Comparison of ENCODE assay signal across 8 cellular contexts in the genomic region with DNA sequence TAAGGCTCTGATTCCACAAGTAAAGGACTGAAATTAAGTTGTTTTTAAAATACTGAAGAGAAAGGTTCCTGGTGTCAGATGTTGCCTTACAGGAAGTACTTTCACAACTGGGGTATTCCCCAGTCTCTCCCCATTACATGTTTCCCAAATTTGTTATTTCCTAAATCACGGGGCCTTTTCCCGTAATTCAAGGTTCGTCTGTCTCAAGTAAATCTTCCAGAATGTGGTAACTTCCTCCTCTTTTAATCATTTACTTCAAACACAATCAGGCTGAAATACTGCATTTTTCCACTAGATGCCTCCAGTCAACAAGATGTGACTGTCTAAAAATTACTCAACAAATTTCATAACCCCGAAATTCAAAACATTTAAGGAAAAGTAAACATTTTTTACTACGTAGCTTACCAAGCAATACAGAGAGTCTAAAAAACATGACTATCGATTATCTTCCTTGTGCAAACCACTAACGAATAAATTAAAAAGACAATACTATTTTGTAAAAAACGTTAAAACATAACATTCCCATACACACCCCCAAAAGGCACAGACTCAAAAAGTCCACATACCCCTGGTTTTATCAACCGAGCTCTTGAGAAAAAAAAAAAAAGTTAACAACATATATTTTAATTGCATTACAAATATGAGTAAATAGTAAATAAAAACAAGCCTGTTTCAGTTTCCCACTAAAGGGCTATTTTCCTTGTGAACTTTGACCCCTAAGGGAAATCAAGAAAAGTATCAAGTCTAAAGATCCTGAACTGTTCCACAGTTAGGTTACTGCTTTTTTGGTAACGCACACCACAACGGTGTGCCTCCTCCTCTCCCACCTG. TPM values are rescaled to one million over a fixed set of nuclear protein-coding genes. Genes with fewer than 3 reads are reported as not detected.
A peak's percentile ranks its signal among the peaks of the same experiment; 100 is the strongest.
DNase-seq lines count a peak whose midpoint lies in the region; ATAC-seq, FAIRE-seq and TF ChIP-seq lines count a peak whose summit lies in the region.

No MANE protein-coding gene starts in this region.

- H3K4me2 ChIP-seq in keratinocyte (ENCODE audit: control insufficient read depth, extremely low read depth, insufficient read depth, low read depth, low read length): peak overlapping the region; percentile 94

- WGBS in spleen, 5 donors: 10 to 20% (median 12%) methylated on average over 11 of the region's 11 CpGs

- intact Hi-C loops in spleen (cut with DNase I; ENCODE audit: low total_unique reads): loop anchor here (5.0 kb wide), 1 partner anchor 36 kb away; the partner anchor contains the start of gene WTAP

- TF ChIP-seq CTCF in keratinocyte (optimal IDR thresholded peaks at IDR 0.05 in 1 of 3, IDR thresholded peaks at IDR 0.05 in 1 of 3, conservative IDR thresholded peaks at IDR 0.05 in 1 of 3; ENCODE audit: extremely low read depth in 1 of 3, insufficient read depth in 2 of 3, low read length in 3 of 3): peak in 2 of 3 experiments; percentile 57 to 84
- peak; percentile 58 to 98 (median 80) for TF ChIP-seq CTCF in spleen (IDR thresholded peaks at IDR 0.05 in 8 of 11, conservative IDR thresholded peaks at IDR 0.05 in 3 of 11)

- H3K27me3 ChIP-seq in H7 (ENCODE audit: control insufficient read depth, insufficient read depth, low read length) (no peaks in the 10 kb centered on the region), keratinocyte (ENCODE audit: control insufficient read depth, extremely low read depth, insufficient read depth, low read length) (no peaks in the 10 kb centered on the region), spleen (replicated peaks in 1 of 7) (no peaks in the 10 kb centered on the region)

- H3K4me1 ChIP-seq in keratinocyte (ENCODE audit: control insufficient read depth, extremely low read depth, insufficient read depth, low read length) (peaks cover 27% of the 10 kb centered on the region), spleen (peaks cover 39 to 86% (median 62%) of the 10 kb centered on the region in 6 donors)

- ATAC-seq in HG02678 (IDR thresholded peaks at IDR 0.05; ENCODE audit: unreplicated experiment): no peak
- ATAC-seq in HG03520 (IDR thresholded peaks at IDR 0.05; ENCODE audit: unreplicated experiment): no peak

- FAIRE-seq in keratinocyte (lab: Jason Lieb, UNC): peak; percentile 49

- no peaks in the 10 kb centered on the region for H4K20me1 ChIP-seq in keratinocyte (ENCODE audit: control insufficient read depth, extremely low read depth, insufficient read depth, low read length)

- H3K36me3 ChIP-seq in H7 (replicated peaks; ENCODE audit: control insufficient read depth, insufficient read depth, low read length): peaks cover 2% of the 10 kb centered on the region
- peaks cover 1 to 12% of the 10 kb centered on the region in 2 experiments for H3K36me3 ChIP-seq in keratinocyte (ENCODE audit: control insufficient read depth in 2 of 2, extremely low read depth in 1 of 2, insufficient read depth in 2 of 2, low read length in 2 of 2)
- peaks cover 0 to 50% (median 23%) of the 10 kb centered on the region in 6 donors for H3K36me3 ChIP-seq in spleen

- peaks cover 20% of the 10 kb centered on the region for H3K79me2 ChIP-seq in keratinocyte (ENCODE audit: control insufficient read depth, insufficient read depth, low read length)

- H3K9me3 ChIP-seq in keratinocyte (ENCODE audit: control insufficient read depth, low read depth, low read length): no peaks in the 10 kb centered on the region
- H3K9me3 ChIP-seq in spleen: no peaks in the 10 kb centered on the region

- in situ Hi-C loops in Caki2 (cut with HindIII; ENCODE audit: low pct_unique_long_range_greater_than_20kb, low sequenced_read_pairs): no loop called here

- peak overlapping the region; percentile 77 for H3K9ac ChIP-seq in keratinocyte (ENCODE audit: control insufficient read depth, extremely low read depth, insufficient read depth, low read length)

- dilution Hi-C loops in keratinocyte (cut with MboI; ENCODE audit: extremely low pct_ligation_motif_present, low sequenced_read_pairs): no loop called here

- peak overlapping the region; percentile 72 for H2AFZ ChIP-seq in keratinocyte (ENCODE audit: control insufficient read depth, low read length)

- H3K27ac ChIP-seq in keratinocyte (ENCODE audit: control insufficient read depth, insufficient read depth, low read length) (peak overlapping the region; percentile 85), spleen (peak overlapping the region; percentile 92 to 98 (median 97))

- DNase-seq in Caki2 (ENCODE audit: low read depth) (peak; percentile 68), H7 (peak; percentile 22), NOMO-1 treated with DMSO at 0.1 percent for 48 hours (lab: John Stamatoyannopoulos, UW; ENCODE audit: unreplicated experiment) (peak; percentile 85), brain pericyte (ENCODE audit: low read depth, low spot score) (peak; percentile 50), keratinocyte (ENCODE audit: low read depth, low spot score) (no peak), spleen (no peak)

- no peaks in the 10 kb centered on the region for H3K9me1 ChIP-seq in keratinocyte (ENCODE audit: control insufficient read depth, extremely low read depth, insufficient read depth, low read length)

- no peak for TF ChIP-seq POLR2A in spleen (IDR thresholded peaks at IDR 0.05)

- H3K4me3 ChIP-seq in H7 (ENCODE audit: insufficient read depth, low read depth, low read length) (no peak overlapping the region; the same call in 1 of the 2 replicates), keratinocyte (ENCODE audit: control insufficient read depth in 2 of 3, extremely low read depth in 1 of 3, insufficient read depth in 2 of 3, low read depth in 1 of 3, low read length in 3 of 3) (peak overlapping the region in 2 of 3 experiments; percentile 82 to 84), spleen (peak overlapping the region; percentile 88 to 96 (median 94))

RNA-seq across cellular contexts. Expression of gene SOD2, which starts 1.7 kb away (rescaled TPM):
- 30.8 and 32.6 TPM in 2 replicates for total RNA-seq in Caki2 (2014; rRNA removed; shearing (Covaris generic); ENCODE audit: low replicate concordance)
- total RNA-seq in H7 (2014; rRNA removed; shearing (Covaris generic)): 90.8 and 114 TPM in 2 replicates
- polyA plus RNA-seq in keratinocyte (28.6 to 48.7 TPM (median 41.9 TPM) in 3 replicates), spleen (100 to 1,000 TPM in 1 of 3 donors, 10 to 100 TPM in 2; 60.3 to 169 (median 83.2) TPM)
- 28.8 TPM for polyA plus RNA-seq in keratinocyte (2011; ENCODE audit: low read depth)
- polyA plus RNA-seq in keratinocyte (2011; cell fraction: cytosol; rRNA removed): 40.0 and 41.6 TPM in 2 replicates
- 28.3 and 32.3 TPM in 2 replicates for polyA plus RNA-seq in keratinocyte (2011; cell fraction: nucleus; rRNA removed)
- polyA plus RNA-seq in keratinocyte (2012; ENCODE audit: low replicate concordance): 49.0 and 58.5 TPM in 2 replicates
- polyA minus RNA-seq in keratinocyte: 67.0 to 69.1 TPM (median 67.7 TPM) in 3 replicates
- polyA minus RNA-seq in keratinocyte (2011; cell fraction: cytosol; rRNA and poly(A)+ RNA removed): 61.0 TPM
- polyA minus RNA-seq in keratinocyte (2011; cell fraction: nucleus; rRNA and poly(A)+ RNA removed): 15.2 and 31.3 TPM in 2 replicates
- total RNA-seq in spleen: 100 to 1,000 TPM; 163 to 463 (median 267) TPM

RNA-seq across cellular contexts. Expression of gene WTAP, which starts 36.0 kb away (rescaled TPM):
- total RNA-seq in Caki2 (2014; rRNA removed; shearing (Covaris generic); ENCODE audit: low replicate concordance): 55.5 and 61.5 TPM in 2 replicates
- total RNA-seq in H7 (2014; rRNA removed; shearing (Covaris generic)): 58.1 and 63.1 TPM in 2 replicates
- polyA plus RNA-seq in keratinocyte: 20.6 to 40.2 TPM (median 35.3 TPM) in 3 replicates
- 99.5 TPM for polyA plus RNA-seq in keratinocyte (2011; ENCODE audit: low read depth)
- 22.1 and 36.7 TPM in 2 replicates for polyA plus RNA-seq in keratinocyte (2011; cell fraction: cytosol; rRNA removed)
- polyA plus RNA-seq in keratinocyte (2011; cell fraction: nucleus; rRNA removed): 24.4 and 27.6 TPM in 2 replicates
- 58.7 and 61.5 TPM in 2 replicates for polyA plus RNA-seq in keratinocyte (2012; ENCODE audit: low replicate concordance)
- polyA minus RNA-seq in keratinocyte: 11.5 to 59.4 TPM (median 28.5 TPM) in 3 replicates
- polyA minus RNA-seq in keratinocyte (2011; cell fraction: cytosol; rRNA and poly(A)+ RNA removed): 11.7 TPM
- 14.8 and 37.4 TPM in 2 replicates for polyA minus RNA-seq in keratinocyte (2011; cell fraction: nucleus; rRNA and poly(A)+ RNA removed)
- total RNA-seq in spleen: 100 to 1,000 TPM in 6 of 7 donors, 10 to 100 TPM in 1; 97.9 to 121 (median 115) TPM
- polyA plus RNA-seq in spleen: 100 to 1,000 TPM in 1 of 3 donors, 10 to 100 TPM in 2; 71.6 to 149 (median 78.6) TPM

Comparison
In these comparisons a context has a peak if more than half of its experiments do, and no peak if none do; other contexts are left out.
1. DNase-seq: peak in Caki2 (single experiment), H7 (single experiment), NOMO-1 treated with DMSO at 0.1 percent for 48 hours (single experiment) and brain pericyte (single experiment); none in keratinocyte (single experiment) and spleen (single experiment).